ENCODE assay signal across 8 cellular contexts in the genomic region with DNA sequence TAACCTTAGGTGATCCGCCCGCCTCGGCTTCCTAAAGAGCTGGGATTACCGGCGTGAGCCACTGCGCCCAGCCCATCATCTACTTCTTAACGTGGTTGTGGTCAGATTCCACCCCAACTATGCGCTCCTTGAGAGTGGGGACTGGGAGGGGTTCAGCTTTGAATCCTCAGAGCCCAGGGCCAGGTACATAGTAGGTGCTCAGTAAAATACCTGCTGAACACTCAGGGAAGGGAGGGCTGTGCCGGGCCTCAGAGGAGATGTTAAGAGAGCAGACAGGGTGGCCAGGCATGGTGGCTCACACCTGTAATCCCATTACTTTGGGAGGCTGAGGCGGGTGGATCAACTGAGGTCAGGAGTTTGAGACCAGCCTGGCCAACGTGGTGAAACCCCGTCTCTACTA. TPM values are rescaled to one million over a fixed set of nuclear protein-coding genes. Genes with fewer than 3 reads are reported as not detected.
DNase-seq lines count a peak whose midpoint lies in the region; ATAC-seq and TF ChIP-seq lines count a peak whose summit lies in the region.

No MANE protein-coding gene starts in this region.

- peak overlapping the region; percentile 35 for H3K4me2 ChIP-seq in smooth muscle cell

- TF ChIP-seq CTCF in GM12865 (IDR thresholded peaks at IDR 0.05; ENCODE audit: insufficient read depth, low read depth, low read length, missing control alignments) (no peak), smooth muscle cell (IDR thresholded peaks at IDR 0.05; ENCODE audit: borderline replicate concordance, insufficient read depth, poor library complexity, severe bottlenecking) (no peak), lower leg skin (IDR thresholded peaks at IDR 0.05) (no peak), foreskin fibroblast (IDR thresholded peaks at IDR 0.05; ENCODE audit: low read depth, low read length) (no peak)

- DNase-seq in GM12865 (ENCODE audit: low read depth) (no peak), SJSA1 (ENCODE audit: low read depth in 1 of 2, low spot score in 2 of 2) (no peak), smooth muscle cell (lab: John Stamatoyannopoulos, UW; ENCODE audit: unreplicated experiment) (no peak), iPS-NIHi7 (ENCODE audit: extremely low spot score) (no peak), lower leg skin (ENCODE audit: low spot score in 2 of 2) (no peak), foreskin fibroblast (no peak)

- H3K4me3 ChIP-seq in GM12865 (ENCODE audit: low read depth, low read length) (peak overlapping the region; percentile 25), SJSA1 (no peak overlapping the region), esophagus (ENCODE audit: low read depth in 1 of 2, low read length in 2 of 2) (no peak overlapping the region), smooth muscle cell (no peak overlapping the region), lower leg skin (ENCODE audit: low read depth, poor library complexity, severe bottlenecking) (no peak overlapping the region), foreskin fibroblast (ENCODE audit: low read depth in 1 of 2, low read length in 2 of 2) (no peak overlapping the region)

- H3K27ac ChIP-seq in SJSA1 (peak overlapping the region; percentile 76), esophagus (ENCODE audit: low read depth in 2 of 2, low read length in 1 of 2) (peak overlapping the region; percentile 48 to 69), smooth muscle cell (ENCODE audit: low read depth) (peak overlapping the region; percentile 92)

- no peak for TF ChIP-seq POLR2A in lower leg skin (IDR thresholded peaks at IDR 0.05)

- no peaks in the 10 kb centered on the region for H3K27me3 ChIP-seq in SJSA1 (replicated peaks)
- H3K27me3 ChIP-seq in esophagus (ENCODE audit: control insufficient read depth in 1 of 2, insufficient read depth in 2 of 2, low read length in 2 of 2), result no peaks in the 10 kb centered on the region
- H3K27me3 ChIP-seq in smooth muscle cell (ENCODE audit: low read depth), result no peaks in the 10 kb centered on the region

- no peak overlapping the region for H3K9ac ChIP-seq in smooth muscle cell (ENCODE audit: low read depth)

- H4K20me1 ChIP-seq in smooth muscle cell (ENCODE audit: low read depth), result peaks cover 21% of the 10 kb centered on the region

- ATAC-seq in GM21423 (IDR thresholded peaks at IDR 0.05; ENCODE audit: unreplicated experiment), result no peak

- intact Hi-C loops in lower leg skin (cut with DNase I; ENCODE audit: low total_unique reads), result no loop called here

- no peak overlapping the region for H2AFZ ChIP-seq in smooth muscle cell (ENCODE audit: low read depth)

- H3K4me1 ChIP-seq in SJSA1 (replicated peaks) (peaks cover 32% of the 10 kb centered on the region), esophagus (ENCODE audit: control insufficient read depth in 2 of 2, insufficient read depth in 2 of 2, low read length in 1 of 2) (peaks cover 0 to 12% of the 10 kb centered on the region in 2 donors), smooth muscle cell (ENCODE audit: low read depth) (peaks cover 3% of the 10 kb centered on the region)

- H3K36me3 ChIP-seq in SJSA1, result peaks cover 34% of the 10 kb centered on the region
- H3K36me3 ChIP-seq in esophagus (ENCODE audit: control insufficient read depth in 2 of 2, insufficient read depth in 2 of 2, low read length in 1 of 2), result no peaks in the 10 kb centered on the region
- no peaks in the 10 kb centered on the region for H3K36me3 ChIP-seq in smooth muscle cell (ENCODE audit: low read depth)

- H3F3A ChIP-seq in smooth muscle cell (ENCODE audit: low read depth), result peaks cover 28% of the 10 kb centered on the region

- H3K9me3 ChIP-seq in SJSA1 (replicated peaks) (no peaks in the 10 kb centered on the region), esophagus (ENCODE audit: control insufficient read depth in 2 of 2, insufficient read depth in 1 of 2, low read depth in 1 of 2, low read length in 1 of 2) (no peaks in the 10 kb centered on the region), smooth muscle cell (replicated peaks; ENCODE audit: low read depth) (no peaks in the 10 kb centered on the region)

- peaks cover 23% of the 10 kb centered on the region for H3K79me2 ChIP-seq in smooth muscle cell (ENCODE audit: low read depth)

- 82 to 86% methylated on average over 12 of the region's 12 CpGs for WGBS in esophagus, 2 donors
- WGBS in smooth muscle cell (ENCODE audit: low lambda C conversion rate), result 93% methylated on average over 12 of the region's 12 CpGs
- 82 to 83% methylated on average over 12 of the region's 12 CpGs for WGBS in lower leg skin, 2 donors

RNA-seq across cellular contexts. Expression of a gene that starts 1.2 kb away (rescaled TPM):
- 5,490 and 8,922 TPM in 2 replicates for total RNA-seq in SJSA1 (2014; rRNA removed; shearing (Covaris generic))
- polyA plus RNA-seq in esophagus (100 to 1,000 TPM; 160 to 194 TPM), smooth muscle cell (4,318 and 5,332 TPM in 2 replicates)
- total RNA-seq in smooth muscle cell (3,694 and 5,079 TPM in 2 replicates), lower leg skin (100 to 1,000 TPM; 110 to 347 (median 232) TPM)

RNA-seq across cellular contexts. Expression of a gene that starts 11.9 kb away (rescaled TPM):
- 32.1 and 38.0 TPM in 2 replicates for total RNA-seq in SJSA1 (2014; rRNA removed; shearing (Covaris generic))
- polyA plus RNA-seq in esophagus (10 to 100 TPM; 35.2 to 43.3 TPM), smooth muscle cell (13.2 and 16.2 TPM in 2 replicates)
- total RNA-seq in smooth muscle cell (23.4 and 31.0 TPM in 2 replicates), lower leg skin (10 to 100 TPM; 24.3 to 72.3 (median 36.1) TPM)

RNA-seq across cellular contexts. Expression of a gene that starts 15.7 kb away (rescaled TPM):
- total RNA-seq in SJSA1 (2014; rRNA removed; shearing (Covaris generic)), result 47.1 and 47.7 TPM in 2 replicates
- polyA plus RNA-seq in esophagus (1 to 10 TPM; 1.4 to 2.2 TPM), smooth muscle cell (20.0 and 20.7 TPM in 2 replicates)
- total RNA-seq in smooth muscle cell (9.7 and 16.5 TPM in 2 replicates), lower leg skin (1 to 10 TPM; 1.8 to 4.6 (median 3.2) TPM)

RNA-seq across cellular contexts. Expression of a gene that starts 22.6 kb away (rescaled TPM):
- 90.4 and 92.5 TPM in 2 replicates for total RNA-seq in SJSA1 (2014; rRNA removed; shearing (Covaris generic))
- polyA plus RNA-seq in esophagus (10 to 100 TPM; 57.8 to 63.8 TPM), smooth muscle cell (95.8 and 100 TPM in 2 replicates)
- total RNA-seq in smooth muscle cell (39.8 and 44.6 TPM in 2 replicates), lower leg skin (10 to 100 TPM; 45.3 to 86.4 (median 65.1) TPM)

RNA-seq across cellular contexts. Expression of a gene that starts 34.8 kb away (rescaled TPM):
- 8.2 and 13.6 TPM in 2 replicates for total RNA-seq in SJSA1 (2014; rRNA removed; shearing (Covaris generic))
- polyA plus RNA-seq in esophagus (10 to 100 TPM; 39.8 to 42.0 TPM), smooth muscle cell (16.6 and 33.7 TPM in 2 replicates)
- total RNA-seq in smooth muscle cell (20.4 and 26.6 TPM in 2 replicates), lower leg skin (10 to 100 TPM; 29.1 to 83.3 (median 60.3) TPM)

Comparison
In these comparisons a context has a peak if more than half of its experiments do, and no peak if none do; other contexts are left out.
1. RNA of a gene that starts 1.2 kb away (total RNA-seq): 5,490 to 8,922 TPM in SJSA1 and 3,694 to 5,079 TPM in smooth muscle cell; 110 to 347 TPM in lower leg skin; every median in the first group is over 10 times any median in the second.
2. Peak in every context shown above with its lines, with median percentiles within 50 percentile points of each other: H3K27ac ChIP-seq.